23 cellular contexts compared by ENCODE assay signal in genomic region chr9:91239367-91240111, GRCh38.
DNase-seq lines count a peak whose midpoint lies in the region; TF ChIP-seq lines count a peak whose summit lies in the region.
"Had no signal": no experiment of that assay in that cellular context is flagged by ENCODE, and none has a peak within 500 bp of the region (broad histone marks: within the 10 kb centered on the region; RNA-seq: fewer than 3 reads in every experiment).

No MANE protein-coding gene starts in this region.

- no peaks in the 10 kb centered on the region for H3K79me2 ChIP-seq in OCI-LY7 (ENCODE audit: insufficient read depth, low read depth, low read length)

- H3K4me1 ChIP-seq in BLaER1 treated with 17β-estradiol and CSF1 and Interleukin-3, amounts not matched to agents 10 nM and 100 nM = peaks cover 6 to 54% (median 39%) of the 10 kb centered on the region in 10 experiments; a peak in 16 of 20 replicates
- H3K4me1 ChIP-seq in OCI-LY7 (ENCODE audit: insufficient read depth, low read length, poor library complexity, severe bottlenecking) = peaks cover 24% of the 10 kb centered on the region
- H3K4me1 ChIP-seq: A549 had no signal

- CTCF ChIA-PET in OCI-LY7 (lab: Charles Lee; ENCODE audit: unreplicated experiment) = no interaction called here

- H3K9ac ChIP-seq in BLaER1 treated with 17β-estradiol and CSF1 and Interleukin-3, amounts not matched to agents 10 nM and 100 nM = peak overlapping the region in 6 of 11 experiments; percentile 16 to 68 (median 46); a peak in 7 of 22 replicates
- H3K9ac ChIP-seq: GM23248 had no signal

- intact Hi-C loops in OCI-LY7 (cut with micrococcal nuclease; ENCODE audit: unreplicated experiment) = no loop called here

- BruUV-seq in OCI-LY7 (replicated peaks; lab: Mats Ljungman, UMichigan) = no TSS peak

- H3K36me3 ChIP-seq in BLaER1 treated with 17β-estradiol and CSF1 and Interleukin-3, amounts not matched to agents 10 nM and 100 nM = no peaks in the 10 kb centered on the region; a peak in 1 of 22 replicates
- no peaks in the 10 kb centered on the region for H3K36me3 ChIP-seq in OCI-LY7 (ENCODE audit: insufficient read depth, low read length)

- peak overlapping the region in 9 of 11 experiments; percentile 11 to 69 (median 57); a peak in 18 of 22 replicates for H3K4me2 ChIP-seq in BLaER1 treated with 17β-estradiol and CSF1 and Interleukin-3, amounts not matched to agents 10 nM and 100 nM
- H3K4me2 ChIP-seq in OCI-LY7 (ENCODE audit: low read length) = no peak overlapping the region
- H3K4me2 ChIP-seq: A549 had no signal

- 0 out of 22 replicates have a peak, but pooled peaks cover 0 to 6% (median 0%) of the 10 kb centered on the region in 11 experiments for H3K9me3 ChIP-seq in BLaER1 treated with 17β-estradiol and CSF1 and Interleukin-3, amounts not matched to agents 10 nM and 100 nM (replicated peaks in 1 of 11)
- no peaks in the 10 kb centered on the region for H3K9me3 ChIP-seq in OCI-LY7 (ENCODE audit: low read length)
- H3K9me3 ChIP-seq: A549 had no signal

- DNase-seq in OCI-LY7 (ENCODE audit: low spot score) (peak; percentile 13), foreskin melanocyte (peak; percentile 33), renal cortical epithelial cell (ENCODE audit: low read depth) (peak; percentile 1), SHP77 (lab: John Stamatoyannopoulos, UW) (no peak), SW480 (ENCODE audit: low spot score) (no peak), hippocampal formation (lab: John Stamatoyannopoulos, UW) (no peak)
- DNase-seq: CD8-positive, alpha-beta memory T cell; GM23248; H7; KG1; MM.1S; NCI-H1048; NCI-H1417; NCI-H1694; NCI-H2029 treated with DMSO at 0.1 percent for 48 hours; NCI-H446 treated with DMSO at 0.1 percent for 48 hours; NCI-H526; NCI-H82; NK-92 treated with Interleukin-12 subunit alpha and Interleukin-12 subunit beta, amount 100 ng/mL, for 24 hours; Right ventricle myocardium superior; RPMI8226 had no signal

- H2AFZ ChIP-seq in OCI-LY7 (ENCODE audit: low read length) = no peak overlapping the region
- H2AFZ ChIP-seq: GM23248 had no signal

- no peaks in the 10 kb centered on the region for H3K27me3 ChIP-seq in BLaER1 treated with 17β-estradiol and CSF1 and Interleukin-3, amounts not matched to agents 10 nM and 100 nM

- POLR2A ChIA-PET in OCI-LY7 (lab: Charles Lee) = no interaction called here

- H3K27ac ChIP-seq in BLaER1 treated with 17β-estradiol and CSF1 and Interleukin-3, amounts not matched to agents 10 nM and 100 nM = peak overlapping the region in 7 of 11 experiments; percentile 8 to 82 (median 70); a peak in 12 of 22 replicates
- no peak overlapping the region for H3K27ac ChIP-seq in OCI-LY7 (ENCODE audit: low read depth, low read length, poor library complexity, severe bottlenecking)
- H3K27ac ChIP-seq: A549, GM23248 had no signal

- TF ChIP-seq CTCF in OCI-LY7 (conservative IDR thresholded peaks at IDR 0.05; ENCODE audit: low read length) = no peak

- H3K4me3 ChIP-seq in BLaER1 treated with 17β-estradiol and CSF1 and Interleukin-3, amounts not matched to agents 10 nM and 100 nM = no peak overlapping the region
- H3K4me3 ChIP-seq in OCI-LY7 (ENCODE audit: low read depth, low read length, poor library complexity, severe bottlenecking) = no peak overlapping the region
- H3K4me3 ChIP-seq: A549, GM23248 had no signal

- no peaks in the 10 kb centered on the region for H3K9me2 ChIP-seq in OCI-LY7 (ENCODE audit: insufficient read depth, low read length)

- H4K20me1 ChIP-seq in BLaER1 treated with 17β-estradiol and CSF1 and Interleukin-3, amounts not matched to agents 10 nM and 100 nM = no peaks in the 10 kb centered on the region
- H4K20me1 ChIP-seq in OCI-LY7 (ENCODE audit: insufficient read depth, low read length) = no peaks in the 10 kb centered on the region

Comparison
In these comparisons a context has a peak if more than half of its experiments do, and no peak if none do; other contexts are left out.
1. DNase-seq: peak in OCI-LY7 (single experiment), foreskin melanocyte (single experiment) and renal cortical epithelial cell (single experiment); none in SHP77 (0 of 2), SW480 (single experiment) and hippocampal formation (0 of 2).